ENCODE assay signal across 23 cellular contexts in the genomic region with DNA sequence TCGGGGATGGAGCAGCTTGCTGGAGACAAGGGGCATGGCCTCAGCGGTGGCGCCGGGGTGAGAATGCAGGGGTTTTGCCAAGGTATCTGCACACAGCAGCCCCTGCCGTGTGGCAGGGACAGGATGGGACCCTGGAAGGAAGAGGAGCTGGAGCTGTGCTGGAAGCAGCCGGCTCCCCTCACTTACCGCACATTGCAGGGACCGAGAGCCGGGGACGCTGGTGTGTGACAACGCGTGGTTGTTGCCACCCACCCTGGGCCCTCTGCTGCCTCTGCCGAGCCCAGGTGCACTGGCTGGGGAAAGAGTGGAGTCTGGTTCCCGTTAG. TPM values are rescaled to one million over a fixed set of nuclear protein-coding genes. Genes with fewer than 3 reads are reported as not detected.
DNase-seq lines count a peak whose midpoint lies in the region; ATAC-seq and TF ChIP-seq lines count a peak whose summit lies in the region.
"Had no signal": no experiment of that assay in that cellular context is flagged by ENCODE, and none has a peak within 500 bp of the region (broad histone marks: within the 10 kb centered on the region; RNA-seq: fewer than 3 reads in every experiment).

No MANE protein-coding gene starts in this region.

- peaks cover 16 to 28% of the 10 kb centered on the region in 2 donors for H3K4me1 Mint-ChIP-seq in natural killer cell
- H3K4me1 Mint-ChIP-seq in natural killer cell treated with Interleukin-12 subunit alpha and Interleukin-12 subunit beta and Interleukin-15 and Interleukin-18, amount 100 ng/mL, for 72 hours (ENCODE audit: low read depth in 2 of 2), result peaks cover 14 to 16% of the 10 kb centered on the region in 2 donors
- H3K4me1 Mint-ChIP-seq in neural progenitor cell, result peaks cover 15% of the 10 kb centered on the region
- peaks cover 30% of the 10 kb centered on the region for H3K4me1 Mint-ChIP-seq in activated T-cell treated with anti-CD3 and anti-CD28 coated beads, Interleukin-2, amount 50 U/mL, for 24 hours (ENCODE audit: low read depth)

- H3K27me3 Mint-ChIP-seq in natural killer cell (ENCODE audit: low read depth in 2 of 2) (no peaks in the 10 kb centered on the region), neural progenitor cell (ENCODE audit: insufficient read depth, low read depth) (peaks cover 9% of the 10 kb centered on the region)
- H3K27me3 Mint-ChIP-seq in natural killer cell treated with Interleukin-12 subunit alpha and Interleukin-12 subunit beta and Interleukin-15 and Interleukin-18, amount 100 ng/mL, for 72 hours, result no peaks in the 10 kb centered on the region
- H3K27me3 Mint-ChIP-seq in activated T-cell treated with anti-CD3 and anti-CD28 coated beads, Interleukin-2, amount 50 U/mL, for 24 hours, result no peaks in the 10 kb centered on the region

- H3K36me3 Mint-ChIP-seq in natural killer cell (no peaks in the 10 kb centered on the region), neural progenitor cell (peaks cover 4% of the 10 kb centered on the region)
- H3K36me3 Mint-ChIP-seq in natural killer cell treated with Interleukin-12 subunit alpha and Interleukin-12 subunit beta and Interleukin-15 and Interleukin-18, amount 100 ng/mL, for 72 hours, result no peaks in the 10 kb centered on the region
- peaks cover 65% of the 10 kb centered on the region for H3K36me3 Mint-ChIP-seq in activated T-cell treated with anti-CD3 and anti-CD28 coated beads, Interleukin-2, amount 50 U/mL, for 24 hours (ENCODE audit: low read depth)

- H3F3A ChIP-seq in neural progenitor cell (ENCODE audit: low read depth), result peaks cover 12% of the 10 kb centered on the region

- no peak for ATAC-seq in natural killer cell
- no peak for ATAC-seq in natural killer cell treated with Interleukin-12 subunit alpha and Interleukin-12 subunit beta and Interleukin-15 and Interleukin-18, amount 100 ng/mL, for 72 hours

- H3K36me3 ChIP-seq in NT2/D1 (ENCODE audit: insufficient read depth, insufficient read length, low read length) (peaks cover 70% of the 10 kb centered on the region), neural progenitor cell (no peaks in the 10 kb centered on the region)

- H3K27ac Mint-ChIP-seq in natural killer cell (peak overlapping the region in 1 of 2 donors; percentile 40), neural progenitor cell (no peak overlapping the region)
- no peak overlapping the region for H3K27ac Mint-ChIP-seq in natural killer cell treated with Interleukin-12 subunit alpha and Interleukin-12 subunit beta and Interleukin-15 and Interleukin-18, amount 100 ng/mL, for 72 hours
- no peak overlapping the region for H3K27ac Mint-ChIP-seq in activated T-cell treated with anti-CD3 and anti-CD28 coated beads, Interleukin-2, amount 50 U/mL, for 24 hours

- peaks cover 37% of the 10 kb centered on the region for H4K20me1 ChIP-seq in neural progenitor cell (ENCODE audit: low read depth)

- intact Hi-C loops in natural killer cell (cut with micrococcal nuclease), result no loop called here

- no peak overlapping the region for H3K27ac ChIP-seq in neural progenitor cell
- H3K27ac ChIP-seq: C4-2B, HL-60, KMS-11, PC-9, SJSA1 had no signal

- no peak overlapping the region for H2AFZ ChIP-seq in neural progenitor cell (replicated peaks)
- H2AFZ ChIP-seq: PC-9 had no signal

- peaks cover 41% of the 10 kb centered on the region for H3K79me2 ChIP-seq in neural progenitor cell (ENCODE audit: low read depth)

- H3K4me3 Mint-ChIP-seq in natural killer cell, result no peak overlapping the region
- no peak overlapping the region for H3K4me3 Mint-ChIP-seq in natural killer cell treated with Interleukin-12 subunit alpha and Interleukin-12 subunit beta and Interleukin-15 and Interleukin-18, amount 100 ng/mL, for 72 hours
- peak overlapping the region; percentile 46 for H3K4me3 Mint-ChIP-seq in neural progenitor cell
- H3K4me3 Mint-ChIP-seq in activated T-cell treated with anti-CD3 and anti-CD28 coated beads, Interleukin-2, amount 50 U/mL, for 24 hours, result no peak overlapping the region

- H3K9ac ChIP-seq in NT2/D1 (ENCODE audit: insufficient read length, low read depth) (peak overlapping the region; percentile 32), neural progenitor cell (no peak overlapping the region)
- H3K9ac ChIP-seq: KMS-11 had no signal

- DNase-seq in natural killer cell, result peak; percentile 13
- DNase-seq in natural killer cell treated with Interleukin-12 subunit alpha and Interleukin-12 subunit beta and Interleukin-15 and Interleukin-18, amount 100 ng/mL, for 72 hours (ENCODE audit: low spot score), result no peak
- no peak for DNase-seq in NT2/D1 (ENCODE audit: low read depth, low spot score)
- DNase-seq in neural progenitor cell (ENCODE audit: low spot score), result no peak
- DNase-seq in activated T-cell treated with anti-CD3 and anti-CD28 coated beads, Interleukin-2, amount 50 U/mL, for 24 hours, result no peak
- DNase-seq in NCI-H2029 (lab: John Stamatoyannopoulos, UW), result no peak
- DNase-seq in activated CD4-positive, alpha-beta T cell treated with anti-CD3 and anti-CD28 coated beads, Interleukin-2, amount 50 U/mL, for 1 hour, result no peak
- DNase-seq: AML-193, Caco-2, DMS153, GDM1, NCI-H1436, NCI-H1930, NCI-H345, NCI-H524 treated with DMSO at 0.1 percent for 48 hours, PC-9 had no signal

- H3K27me3 ChIP-seq in NT2/D1 (ENCODE audit: insufficient read depth, insufficient read length) (no peaks in the 10 kb centered on the region), neural progenitor cell (no peaks in the 10 kb centered on the region)
- H3K27me3 ChIP-seq: SJSA1 had no signal

- H3K4me1 ChIP-seq in NT2/D1 (ENCODE audit: insufficient read depth, insufficient read length), result peaks cover 8% of the 10 kb centered on the region
- peaks cover 6% of the 10 kb centered on the region for H3K4me1 ChIP-seq in neural progenitor cell
- H3K4me1 ChIP-seq: HAP-1 had no signal

- H3K4me2 ChIP-seq in neural progenitor cell, result no peak overlapping the region
- H3K4me2 ChIP-seq: KMS-11, PC-9 had no signal

- no peaks in the 10 kb centered on the region for H3K9me3 ChIP-seq in NT2/D1 (ENCODE audit: insufficient read depth, low read length)
- H3K9me3 ChIP-seq in neural progenitor cell (ENCODE audit: low read depth), result no peaks in the 10 kb centered on the region
- H3K9me3 ChIP-seq: Caco-2, HAP-1, SJSA1 had no signal

- TF ChIP-seq CTCF in natural killer cell (IDR thresholded peaks at IDR 0.05) (no peak), neural progenitor cell (IDR thresholded peaks at IDR 0.05) (no peak)

- H3K9me3 Mint-ChIP-seq in natural killer cell (no peaks in the 10 kb centered on the region), neural progenitor cell (no peaks in the 10 kb centered on the region)
- no peaks in the 10 kb centered on the region for H3K9me3 Mint-ChIP-seq in natural killer cell treated with Interleukin-12 subunit alpha and Interleukin-12 subunit beta and Interleukin-15 and Interleukin-18, amount 100 ng/mL, for 72 hours
- no peaks in the 10 kb centered on the region for H3K9me3 Mint-ChIP-seq in activated T-cell treated with anti-CD3 and anti-CD28 coated beads, Interleukin-2, amount 50 U/mL, for 24 hours

- H3K4me3 ChIP-seq in NT2/D1 (ENCODE audit: insufficient read length, low read depth), result no peak overlapping the region
- H3K4me3 ChIP-seq in neural progenitor cell, result no peak overlapping the region
- H3K4me3 ChIP-seq: HAP-1, PC-9, SJSA1 had no signal

RNA-seq across cellular contexts. Expression of gene NUBP2, which starts 3.0 kb away (rescaled TPM):
- 10 to 100 TPM; 39.5 to 51.9 (median 49.4) TPM for total RNA-seq in natural killer cell
- total RNA-seq in natural killer cell treated with Interleukin-12 subunit alpha and Interleukin-12 subunit beta and Interleukin-15 and Interleukin-18, amount 100 ng/mL, for 72 hours, result 10 to 100 TPM; 47.9 to 81.8 TPM
- total RNA-seq in neural progenitor cell (ENCODE audit: low replicate concordance), result 22.8 and 77.7 TPM in 2 replicates

RNA-seq across cellular contexts. Expression of gene SPSB3, which starts 3.4 kb away (rescaled TPM):
- total RNA-seq in natural killer cell, result 100 to 1,000 TPM; 100 to 122 (median 110) TPM
- 10 to 100 TPM; 26.9 to 30.1 TPM for total RNA-seq in natural killer cell treated with Interleukin-12 subunit alpha and Interleukin-12 subunit beta and Interleukin-15 and Interleukin-18, amount 100 ng/mL, for 72 hours
- total RNA-seq in neural progenitor cell (ENCODE audit: low replicate concordance), result 18.7 and 53.4 TPM in 2 replicates

RNA-seq across cellular contexts. Expression of gene IGFALS, which starts 7.7 kb away (rescaled TPM):
- 1 to 10 TPM in 1 of 3 donors, under 1 TPM in 2; 0.47 to 1.1 (median 0.70) TPM for total RNA-seq in natural killer cell
- total RNA-seq in natural killer cell treated with Interleukin-12 subunit alpha and Interleukin-12 subunit beta and Interleukin-15 and Interleukin-18, amount 100 ng/mL, for 72 hours, result under 1 TPM in 1 of 2 donors, not detected in 1; 0.12 TPM
- not detected in 2 replicates for total RNA-seq in neural progenitor cell (ENCODE audit: low replicate concordance)
- total RNA-seq: Caco-2, Daoy, HT1080, PC-9, SJSA1 had no signal

RNA-seq across cellular contexts. Expression of gene MRPS34, which starts 12.9 kb away (rescaled TPM):
- total RNA-seq in natural killer cell, result 10 to 100 TPM; 26.5 to 42.0 (median 41.4) TPM
- 100 to 1,000 TPM in 1 of 2 donors, 10 to 100 TPM in 1; 98.1 to 192 TPM for total RNA-seq in natural killer cell treated with Interleukin-12 subunit alpha and Interleukin-12 subunit beta and Interleukin-15 and Interleukin-18, amount 100 ng/mL, for 72 hours
- 48.4 and 108 TPM in 2 replicates for total RNA-seq in neural progenitor cell (ENCODE audit: low replicate concordance)

RNA-seq across cellular contexts. Expression of gene EME2, which starts 13.2 kb away (rescaled TPM):
- total RNA-seq in natural killer cell (10 to 100 TPM; 30.0 to 33.8 (median 30.1) TPM), neural progenitor cell (ENCODE audit: low replicate concordance) (2.3 and 10.3 TPM in 2 replicates)
- 10 to 100 TPM; 34.8 to 55.0 TPM for total RNA-seq in natural killer cell treated with Interleukin-12 subunit alpha and Interleukin-12 subunit beta and Interleukin-15 and Interleukin-18, amount 100 ng/mL, for 72 hours
